Comparison of ENCODE assay signal across 1 cellular context in genomic region chr1:16532449-16532991, GRCh38.
TF ChIP-seq lines count a peak whose summit lies in the region.

No MANE protein-coding gene starts in this region.

TF ChIP-seq in HepG2, 621 proteins besides CTCF, POLR2A, EP300 and RAD21:
- TF ChIP-seq AHR (CRISPR knock-in tag; IDR thresholded peaks at IDR 0.05) (peak; percentile 67; the same call in 1 of the 2 replicates), ZBTB33 (CRISPR knock-in tag; IDR thresholded peaks at IDR 0.05) (0 out of 2 replicates have a peak, but pooled peaks have one; percentile 21), RXRA (CRISPR knock-in tag; IDR thresholded peaks at IDR 0.05) (peak; percentile 58; the same call in 1 of the 2 replicates), ZNF687 (CRISPR knock-in tag; IDR thresholded peaks at IDR 0.05) (peak; percentile 54; the same call in 1 of the 2 replicates), ZBTB38 (CRISPR knock-in tag; IDR thresholded peaks at IDR 0.05) (peak; percentile 47; the same call in 1 of the 2 replicates), RARA (CRISPR knock-in tag; IDR thresholded peaks at IDR 0.05) (peak; percentile 64)
- TF ChIP-seq, protein P1, sequence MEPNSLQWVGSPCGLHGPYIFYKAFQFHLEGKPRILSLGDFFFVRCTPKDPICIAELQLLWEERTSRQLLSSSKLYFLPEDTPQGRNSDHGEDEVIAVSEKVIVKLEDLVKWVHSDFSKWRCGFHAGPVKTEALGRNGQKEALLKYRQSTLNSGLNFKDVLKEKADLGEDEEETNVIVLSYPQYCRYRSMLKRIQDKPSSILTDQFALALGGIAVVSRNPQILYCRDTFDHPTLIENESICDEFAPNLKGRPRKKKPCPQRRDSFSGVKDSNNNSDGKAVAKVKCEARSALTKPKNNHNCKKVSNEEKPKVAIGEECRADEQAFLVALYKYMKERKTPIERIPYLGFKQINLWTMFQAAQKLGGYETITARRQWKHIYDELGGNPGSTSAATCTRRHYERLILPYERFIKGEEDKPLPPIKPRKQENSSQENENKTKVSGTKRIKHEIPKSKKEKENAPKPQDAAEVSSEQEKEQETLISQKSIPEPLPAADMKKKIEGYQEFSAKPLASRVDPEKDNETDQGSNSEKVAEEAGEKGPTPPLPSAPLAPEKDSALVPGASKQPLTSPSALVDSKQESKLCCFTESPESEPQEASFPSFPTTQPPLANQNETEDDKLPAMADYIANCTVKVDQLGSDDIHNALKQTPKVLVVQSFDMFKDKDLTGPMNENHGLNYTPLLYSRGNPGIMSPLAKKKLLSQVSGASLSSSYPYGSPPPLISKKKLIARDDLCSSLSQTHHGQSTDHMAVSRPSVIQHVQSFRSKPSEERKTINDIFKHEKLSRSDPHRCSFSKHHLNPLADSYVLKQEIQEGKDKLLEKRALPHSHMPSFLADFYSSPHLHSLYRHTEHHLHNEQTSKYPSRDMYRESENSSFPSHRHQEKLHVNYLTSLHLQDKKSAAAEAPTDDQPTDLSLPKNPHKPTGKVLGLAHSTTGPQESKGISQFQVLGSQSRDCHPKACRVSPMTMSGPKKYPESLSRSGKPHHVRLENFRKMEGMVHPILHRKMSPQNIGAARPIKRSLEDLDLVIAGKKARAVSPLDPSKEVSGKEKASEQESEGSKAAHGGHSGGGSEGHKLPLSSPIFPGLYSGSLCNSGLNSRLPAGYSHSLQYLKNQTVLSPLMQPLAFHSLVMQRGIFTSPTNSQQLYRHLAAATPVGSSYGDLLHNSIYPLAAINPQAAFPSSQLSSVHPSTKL (CRISPR knock-in tag; IDR thresholded peaks at IDR 0.05) = 0 out of 2 replicates have a peak, but pooled peaks have one; percentile 8
